Comparison of ENCODE assay signal across 8 cellular contexts in the genomic region with DNA sequence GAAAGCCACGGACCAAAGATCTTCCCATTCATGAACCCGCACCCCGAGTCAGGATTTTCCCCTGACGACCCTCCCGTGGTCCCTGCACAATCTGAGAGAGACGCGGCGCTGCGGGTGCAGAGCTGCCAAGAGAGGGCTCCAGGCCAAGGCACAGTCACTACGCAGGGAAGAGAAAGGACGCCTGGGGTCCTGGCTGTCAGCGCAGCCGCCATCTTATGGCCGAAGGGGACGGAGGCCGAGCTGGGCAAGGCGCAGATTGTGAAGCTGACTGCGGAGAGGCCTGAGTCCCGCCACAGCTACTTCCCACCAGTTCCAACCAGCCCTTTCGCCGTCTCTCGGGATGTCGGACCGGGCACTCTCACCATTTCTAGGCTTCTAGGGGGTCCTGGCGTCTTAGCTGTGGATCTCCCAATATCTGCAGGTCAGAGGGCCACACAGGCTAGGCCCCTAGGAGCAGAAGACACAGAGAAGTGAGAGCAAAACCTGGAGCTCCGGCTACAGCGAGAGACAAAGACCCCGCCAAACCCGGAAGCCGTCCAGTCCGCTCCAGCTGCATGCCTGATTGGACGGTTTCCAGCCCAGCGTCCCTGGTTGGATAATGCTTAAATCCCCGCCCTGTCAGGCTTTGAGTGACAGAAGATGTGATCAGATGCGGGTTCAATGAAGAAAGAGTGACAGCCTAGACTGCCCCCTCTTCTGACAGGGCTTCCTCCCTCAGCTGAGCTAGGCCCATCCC. TPM values are rescaled to one million over a fixed set of nuclear protein-coding genes. Genes with fewer than 3 reads are reported as not detected.
DNase-seq lines count a peak whose midpoint lies in the region; ATAC-seq and TF ChIP-seq lines count a peak whose summit lies in the region.

A gene (minus strand): TSS at position 515 of the 736 bp plus-strand sequence. CDS start 150 bp downstream, at position 365.

- no peaks in the 10 kb centered on the region for H3K9me2 ChIP-seq in neural cell (ENCODE audit: insufficient read depth, low read length)

- peak; percentile 95 for DNase-seq in ELR (ENCODE audit: low read depth)
- DNase-seq in H7 = peak; percentile 82
- DNase-seq in M059J (ENCODE audit: low read depth) = peak; percentile 94
- DNase-seq in SHP77 treated with DMSO at 0.1 percent for 48 hours (lab: John Stamatoyannopoulos, UW) = peak; percentile 48
- DNase-seq in activated effector memory CD4-positive, alpha-beta T cell treated with anti-CD3 and anti-CD28 coated beads, Interleukin-2, amount 50 U/mL, for 16 hours = peak; percentile 94
- DNase-seq in foreskin fibroblast = peak; percentile 86 to 95
- DNase-seq in stimulated activated naive CD8-positive, alpha-beta T cell treated with anti-CD3 and anti-CD28 coated beads, Interleukin-15, amount 100 ng/mL, for 72 hours = peak; percentile 84 to 93

- peak within 1 kb of the TSS; percentile 42 for H3K4me2 ChIP-seq in neural cell (ENCODE audit: low read length)

- TF ChIP-seq RAD21 in neural cell (conservative IDR thresholded peaks at IDR 0.05) = no peak

- H3K9me3 Mint-ChIP-seq in stimulated activated naive CD8-positive, alpha-beta T cell treated with anti-CD3 and anti-CD28 coated beads, Interleukin-15, amount 100 ng/mL, for 72 hours = no peaks in the 10 kb centered on the region

- peaks cover 30% of the 10 kb centered on the region for H3K4me1 Mint-ChIP-seq in stimulated activated naive CD8-positive, alpha-beta T cell treated with anti-CD3 and anti-CD28 coated beads, Interleukin-15, amount 100 ng/mL, for 72 hours

- no peak for TF ChIP-seq CTCF in foreskin fibroblast (IDR thresholded peaks at IDR 0.05; ENCODE audit: low read depth, low read length)
- TF ChIP-seq CTCF in neural cell (IDR thresholded peaks at IDR 0.05; ENCODE audit: poor library complexity, severe bottlenecking) = peak; percentile 26

- peak within 1 kb of the TSS; percentile 95 to 99 for H3K4me3 Mint-ChIP-seq in stimulated activated naive CD8-positive, alpha-beta T cell treated with anti-CD3 and anti-CD28 coated beads, Interleukin-15, amount 100 ng/mL, for 72 hours

- peak; percentile 96 for ATAC-seq in stimulated activated naive CD8-positive, alpha-beta T cell treated with anti-CD3 and anti-CD28 coated beads, Interleukin-15, amount 100 ng/mL, for 72 hours

- peak; percentile 89 for TF ChIP-seq EP300 in neural cell (conservative IDR thresholded peaks at IDR 0.05; ENCODE audit: poor library complexity, severe bottlenecking)

- H3K27me3 Mint-ChIP-seq in stimulated activated naive CD8-positive, alpha-beta T cell treated with anti-CD3 and anti-CD28 coated beads, Interleukin-15, amount 100 ng/mL, for 72 hours = no peaks in the 10 kb centered on the region

- H3K27me3 ChIP-seq in H7 (ENCODE audit: control insufficient read depth, insufficient read depth, low read length) = no peaks in the 10 kb centered on the region
- no peaks in the 10 kb centered on the region for H3K27me3 ChIP-seq in neural cell (ENCODE audit: insufficient read depth, low read depth, low read length)

- H2AFZ ChIP-seq in neural cell (ENCODE audit: low read depth, low read length) = peak within 1 kb of the TSS; percentile 90

- H3K27ac ChIP-seq in neural cell (ENCODE audit: low read length) = peak within 1 kb of the TSS; percentile 84

- H3K9ac ChIP-seq in neural cell (ENCODE audit: low read length) = peak within 1 kb of the TSS; percentile 84

- peak within 1 kb of the TSS; percentile 78 for H3K4me3 ChIP-seq in H7 (ENCODE audit: insufficient read depth, low read depth, low read length)
- H3K4me3 ChIP-seq in foreskin fibroblast (ENCODE audit: low read depth in 1 of 2, low read length in 2 of 2) = peak within 1 kb of the TSS; percentile 61 to 95
- H3K4me3 ChIP-seq in neural cell (ENCODE audit: low read length) = peak within 1 kb of the TSS; percentile 98

- H3F3A ChIP-seq in neural cell (ENCODE audit: insufficient read depth, low read length, poor library complexity, severe bottlenecking) = no peaks in the 10 kb centered on the region

- peaks cover 21% of the 10 kb centered on the region for H3K79me2 ChIP-seq in neural cell (replicated peaks; ENCODE audit: insufficient read depth, low read length)

- peak within 1 kb of the TSS; percentile 97 for H3K27ac Mint-ChIP-seq in stimulated activated naive CD8-positive, alpha-beta T cell treated with anti-CD3 and anti-CD28 coated beads, Interleukin-15, amount 100 ng/mL, for 72 hours

- H3K9me3 ChIP-seq in neural cell (ENCODE audit: low read length) = no peaks in the 10 kb centered on the region

- H4K20me1 ChIP-seq in neural cell (ENCODE audit: insufficient read depth) = no peaks in the 10 kb centered on the region

- H3K36me3 ChIP-seq in H7 (replicated peaks; ENCODE audit: control insufficient read depth, insufficient read depth, low read length) (no peaks in the 10 kb centered on the region; the same call in none of the 2 replicates), neural cell (ENCODE audit: insufficient read depth, low read length) (peaks cover 5% of the 10 kb centered on the region)

TF ChIP-seq in neural cell, 6 proteins besides CTCF, POLR2A, EP300 and RAD21:
- TF ChIP-seq MXI1 (conservative IDR thresholded peaks at IDR 0.05; ENCODE audit: poor library complexity, severe bottlenecking) (peak; percentile 95), TAF1 (IDR thresholded peaks at IDR 0.05; ENCODE audit: low read depth) (no peak), EZH2 (IDR thresholded peaks at IDR 0.05; ENCODE audit: borderline replicate concordance, insufficient read depth, low read length, poor library complexity, severe bottlenecking) (no peak), SMC3 (conservative IDR thresholded peaks at IDR 0.05; ENCODE audit: poor library complexity) (peak; percentile 49), POLR2AphosphoS5 (IDR thresholded peaks at IDR 0.05) (peak; percentile 75)
- TF ChIP-seq, protein P1, sequence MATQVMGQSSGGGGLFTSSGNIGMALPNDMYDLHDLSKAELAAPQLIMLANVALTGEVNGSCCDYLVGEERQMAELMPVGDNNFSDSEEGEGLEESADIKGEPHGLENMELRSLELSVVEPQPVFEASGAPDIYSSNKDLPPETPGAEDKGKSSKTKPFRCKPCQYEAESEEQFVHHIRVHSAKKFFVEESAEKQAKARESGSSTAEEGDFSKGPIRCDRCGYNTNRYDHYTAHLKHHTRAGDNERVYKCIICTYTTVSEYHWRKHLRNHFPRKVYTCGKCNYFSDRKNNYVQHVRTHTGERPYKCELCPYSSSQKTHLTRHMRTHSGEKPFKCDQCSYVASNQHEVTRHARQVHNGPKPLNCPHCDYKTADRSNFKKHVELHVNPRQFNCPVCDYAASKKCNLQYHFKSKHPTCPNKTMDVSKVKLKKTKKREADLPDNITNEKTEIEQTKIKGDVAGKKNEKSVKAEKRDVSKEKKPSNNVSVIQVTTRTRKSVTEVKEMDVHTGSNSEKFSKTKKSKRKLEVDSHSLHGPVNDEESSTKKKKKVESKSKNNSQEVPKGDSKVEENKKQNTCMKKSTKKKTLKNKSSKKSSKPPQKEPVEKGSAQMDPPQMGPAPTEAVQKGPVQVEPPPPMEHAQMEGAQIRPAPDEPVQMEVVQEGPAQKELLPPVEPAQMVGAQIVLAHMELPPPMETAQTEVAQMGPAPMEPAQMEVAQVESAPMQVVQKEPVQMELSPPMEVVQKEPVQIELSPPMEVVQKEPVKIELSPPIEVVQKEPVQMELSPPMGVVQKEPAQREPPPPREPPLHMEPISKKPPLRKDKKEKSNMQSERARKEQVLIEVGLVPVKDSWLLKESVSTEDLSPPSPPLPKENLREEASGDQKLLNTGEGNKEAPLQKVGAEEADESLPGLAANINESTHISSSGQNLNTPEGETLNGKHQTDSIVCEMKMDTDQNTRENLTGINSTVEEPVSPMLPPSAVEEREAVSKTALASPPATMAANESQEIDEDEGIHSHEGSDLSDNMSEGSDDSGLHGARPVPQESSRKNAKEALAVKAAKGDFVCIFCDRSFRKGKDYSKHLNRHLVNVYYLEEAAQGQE (IDR thresholded peaks at IDR 0.05; ENCODE audit: borderline replicate concordance) = peak; percentile 62

RNA-seq across cellular contexts. Expression of the gene that starts here (rescaled TPM):
- 3.7 and 6.5 TPM in 2 replicates for total RNA-seq in H7 (2014; rRNA removed; shearing (Covaris generic))
- total RNA-seq in M059J (2014; rRNA removed; shearing (Covaris generic)) = 4.8 and 6.9 TPM in 2 replicates
- 5.8 and 7.9 TPM in 2 replicates for polyA plus RNA-seq in neural cell
- polyA minus RNA-seq in neural cell = 13.4 and 17.6 TPM in 2 replicates

Comparison
In these comparisons a context has a peak if more than half of its experiments do, and no peak if none do; other contexts are left out.
1. Peak in every context shown above with its lines: DNase-seq, ATAC-seq, H3K4me3 ChIP-seq and H3K27ac ChIP-seq.